Comparison of ENCODE assay signal across 1 cellular context in the genomic region with DNA sequence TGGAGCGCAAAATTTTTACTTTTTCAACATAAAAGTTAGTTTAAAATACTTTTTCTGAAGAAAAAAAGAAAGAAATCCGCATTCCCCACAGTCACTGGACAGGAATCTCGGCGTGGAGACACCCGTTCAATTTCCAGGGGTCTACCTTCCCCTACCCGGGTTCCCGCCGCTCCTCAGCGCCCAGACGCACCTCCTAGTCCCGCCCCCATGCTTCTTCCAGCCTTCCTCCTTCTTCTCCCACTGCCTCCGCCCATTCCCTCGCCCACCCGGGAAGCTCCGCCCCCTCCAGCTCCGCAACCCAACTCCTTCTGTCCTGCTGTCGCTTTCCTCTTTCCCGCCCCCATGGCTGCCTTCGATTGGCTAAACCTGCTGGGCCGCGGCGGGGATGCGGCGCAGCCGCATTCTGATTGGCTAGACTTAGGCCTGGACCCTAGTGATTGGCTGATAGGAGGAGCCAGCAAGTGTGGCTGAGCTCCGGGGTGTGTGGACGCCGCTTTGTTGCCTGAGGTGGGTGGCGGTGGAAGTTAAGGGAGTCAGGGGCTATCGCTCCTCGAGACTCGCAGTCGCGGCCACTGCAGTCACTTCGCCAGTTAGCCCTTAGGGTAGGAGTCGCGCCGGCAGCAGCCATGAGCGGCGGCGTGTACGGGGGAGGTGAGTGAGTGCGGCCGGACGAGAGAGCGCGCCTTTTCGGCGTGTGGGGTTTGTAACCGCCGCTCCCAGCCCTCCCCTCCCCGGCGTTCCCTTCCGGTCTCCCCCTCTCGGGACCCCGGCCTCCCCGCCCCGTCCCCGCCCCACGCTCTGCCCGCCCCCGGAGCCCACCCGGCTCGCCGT.
TF ChIP-seq lines count a peak whose summit lies in the region.

A gene (plus strand): TSS at position 460 of the 831 bp plus-strand sequence. CDS start 167 bp downstream, at position 627.

TF ChIP-seq in K562, 482 proteins besides CTCF, POLR2A, EP300 and RAD21 (continued from another document and continues in another):
- TF ChIP-seq, protein P1, sequence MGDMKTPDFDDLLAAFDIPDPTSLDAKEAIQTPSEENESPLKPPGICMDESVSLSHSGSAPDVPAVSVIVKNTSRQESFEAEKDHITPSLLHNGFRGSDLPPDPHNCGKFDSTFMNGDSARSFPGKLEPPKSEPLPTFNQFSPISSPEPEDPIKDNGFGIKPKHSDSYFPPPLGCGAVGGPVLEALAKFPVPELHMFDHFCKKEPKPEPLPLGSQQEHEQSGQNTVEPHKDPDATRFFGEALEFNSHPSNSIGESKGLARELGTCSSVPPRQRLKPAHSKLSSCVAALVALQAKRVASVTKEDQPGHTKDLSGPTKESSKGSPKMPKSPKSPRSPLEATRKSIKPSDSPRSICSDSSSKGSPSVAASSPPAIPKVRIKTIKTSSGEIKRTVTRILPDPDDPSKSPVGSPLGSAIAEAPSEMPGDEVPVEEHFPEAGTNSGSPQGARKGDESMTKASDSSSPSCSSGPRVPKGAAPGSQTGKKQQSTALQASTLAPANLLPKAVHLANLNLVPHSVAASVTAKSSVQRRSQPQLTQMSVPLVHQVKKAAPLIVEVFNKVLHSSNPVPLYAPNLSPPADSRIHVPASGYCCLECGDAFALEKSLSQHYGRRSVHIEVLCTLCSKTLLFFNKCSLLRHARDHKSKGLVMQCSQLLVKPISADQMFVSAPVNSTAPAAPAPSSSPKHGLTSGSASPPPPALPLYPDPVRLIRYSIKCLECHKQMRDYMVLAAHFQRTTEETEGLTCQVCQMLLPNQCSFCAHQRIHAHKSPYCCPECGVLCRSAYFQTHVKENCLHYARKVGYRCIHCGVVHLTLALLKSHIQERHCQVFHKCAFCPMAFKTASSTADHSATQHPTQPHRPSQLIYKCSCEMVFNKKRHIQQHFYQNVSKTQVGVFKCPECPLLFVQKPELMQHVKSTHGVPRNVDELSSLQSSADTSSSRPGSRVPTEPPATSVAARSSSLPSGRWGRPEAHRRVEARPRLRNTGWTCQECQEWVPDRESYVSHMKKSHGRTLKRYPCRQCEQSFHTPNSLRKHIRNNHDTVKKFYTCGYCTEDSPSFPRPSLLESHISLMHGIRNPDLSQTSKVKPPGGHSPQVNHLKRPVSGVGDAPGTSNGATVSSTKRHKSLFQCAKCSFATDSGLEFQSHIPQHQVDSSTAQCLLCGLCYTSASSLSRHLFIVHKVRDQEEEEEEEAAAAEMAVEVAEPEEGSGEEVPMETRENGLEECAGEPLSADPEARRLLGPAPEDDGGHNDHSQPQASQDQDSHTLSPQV (IDR thresholded peaks at IDR 0.05) = no peak
- TF ChIP-seq MYBL2 (IDR thresholded peaks at IDR 0.05; ENCODE audit: low read depth) = peak; percentile 73
- no peak for TF ChIP-seq MYBL2 (CRISPR knock-in tag; IDR thresholded peaks at IDR 0.05; ENCODE audit: borderline replicate concordance)
- TF ChIP-seq, protein P2, sequence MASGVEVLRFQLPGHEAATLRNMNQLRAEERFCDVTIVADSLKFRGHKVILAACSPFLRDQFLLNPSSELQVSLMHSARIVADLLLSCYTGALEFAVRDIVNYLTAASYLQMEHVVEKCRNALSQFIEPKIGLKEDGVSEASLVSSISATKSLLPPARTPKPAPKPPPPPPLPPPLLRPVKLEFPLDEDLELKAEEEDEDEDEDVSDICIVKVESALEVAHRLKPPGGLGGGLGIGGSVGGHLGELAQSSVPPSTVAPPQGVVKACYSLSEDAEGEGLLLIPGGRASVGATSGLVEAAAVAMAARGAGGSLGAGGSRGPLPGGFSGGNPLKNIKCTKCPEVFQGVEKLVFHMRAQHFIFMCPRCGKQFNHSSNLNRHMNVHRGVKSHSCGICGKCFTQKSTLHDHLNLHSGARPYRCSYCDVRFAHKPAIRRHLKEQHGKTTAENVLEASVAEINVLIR (CRISPR knock-in tag; IDR thresholded peaks at IDR 0.05) = peak; percentile 56
- TF ChIP-seq, protein P3, sequence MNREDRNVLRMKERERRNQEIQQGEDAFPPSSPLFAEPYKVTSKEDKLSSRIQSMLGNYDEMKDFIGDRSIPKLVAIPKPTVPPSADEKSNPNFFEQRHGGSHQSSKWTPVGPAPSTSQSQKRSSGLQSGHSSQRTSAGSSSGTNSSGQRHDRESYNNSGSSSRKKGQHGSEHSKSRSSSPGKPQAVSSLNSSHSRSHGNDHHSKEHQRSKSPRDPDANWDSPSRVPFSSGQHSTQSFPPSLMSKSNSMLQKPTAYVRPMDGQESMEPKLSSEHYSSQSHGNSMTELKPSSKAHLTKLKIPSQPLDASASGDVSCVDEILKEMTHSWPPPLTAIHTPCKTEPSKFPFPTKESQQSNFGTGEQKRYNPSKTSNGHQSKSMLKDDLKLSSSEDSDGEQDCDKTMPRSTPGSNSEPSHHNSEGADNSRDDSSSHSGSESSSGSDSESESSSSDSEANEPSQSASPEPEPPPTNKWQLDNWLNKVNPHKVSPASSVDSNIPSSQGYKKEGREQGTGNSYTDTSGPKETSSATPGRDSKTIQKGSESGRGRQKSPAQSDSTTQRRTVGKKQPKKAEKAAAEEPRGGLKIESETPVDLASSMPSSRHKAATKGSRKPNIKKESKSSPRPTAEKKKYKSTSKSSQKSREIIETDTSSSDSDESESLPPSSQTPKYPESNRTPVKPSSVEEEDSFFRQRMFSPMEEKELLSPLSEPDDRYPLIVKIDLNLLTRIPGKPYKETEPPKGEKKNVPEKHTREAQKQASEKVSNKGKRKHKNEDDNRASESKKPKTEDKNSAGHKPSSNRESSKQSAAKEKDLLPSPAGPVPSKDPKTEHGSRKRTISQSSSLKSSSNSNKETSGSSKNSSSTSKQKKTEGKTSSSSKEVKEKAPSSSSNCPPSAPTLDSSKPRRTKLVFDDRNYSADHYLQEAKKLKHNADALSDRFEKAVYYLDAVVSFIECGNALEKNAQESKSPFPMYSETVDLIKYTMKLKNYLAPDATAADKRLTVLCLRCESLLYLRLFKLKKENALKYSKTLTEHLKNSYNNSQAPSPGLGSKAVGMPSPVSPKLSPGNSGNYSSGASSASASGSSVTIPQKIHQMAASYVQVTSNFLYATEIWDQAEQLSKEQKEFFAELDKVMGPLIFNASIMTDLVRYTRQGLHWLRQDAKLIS (CRISPR knock-in tag; IDR thresholded peaks at IDR 0.05) = no peak
- TF ChIP-seq NFYB (IDR thresholded peaks at IDR 0.05; ENCODE audit: extremely low read depth, insufficient read length) = peak; percentile 89
- no peak for TF ChIP-seq PTTG1 (tag; IDR thresholded peaks at IDR 0.05; ENCODE audit: low read depth)
- TF ChIP-seq NFRKB (IDR thresholded peaks at IDR 0.05; ENCODE audit: low read depth) = peak; percentile 80
- TF ChIP-seq SMAD1 (IDR thresholded peaks at IDR 0.05; ENCODE audit: low read depth, low read length, partially characterized antibody) = peak; percentile 33
- peak; percentile 74 for TF ChIP-seq PHF20 (IDR thresholded peaks at IDR 0.05; ENCODE audit: partially characterized antibody)
- TF ChIP-seq, protein P4, sequence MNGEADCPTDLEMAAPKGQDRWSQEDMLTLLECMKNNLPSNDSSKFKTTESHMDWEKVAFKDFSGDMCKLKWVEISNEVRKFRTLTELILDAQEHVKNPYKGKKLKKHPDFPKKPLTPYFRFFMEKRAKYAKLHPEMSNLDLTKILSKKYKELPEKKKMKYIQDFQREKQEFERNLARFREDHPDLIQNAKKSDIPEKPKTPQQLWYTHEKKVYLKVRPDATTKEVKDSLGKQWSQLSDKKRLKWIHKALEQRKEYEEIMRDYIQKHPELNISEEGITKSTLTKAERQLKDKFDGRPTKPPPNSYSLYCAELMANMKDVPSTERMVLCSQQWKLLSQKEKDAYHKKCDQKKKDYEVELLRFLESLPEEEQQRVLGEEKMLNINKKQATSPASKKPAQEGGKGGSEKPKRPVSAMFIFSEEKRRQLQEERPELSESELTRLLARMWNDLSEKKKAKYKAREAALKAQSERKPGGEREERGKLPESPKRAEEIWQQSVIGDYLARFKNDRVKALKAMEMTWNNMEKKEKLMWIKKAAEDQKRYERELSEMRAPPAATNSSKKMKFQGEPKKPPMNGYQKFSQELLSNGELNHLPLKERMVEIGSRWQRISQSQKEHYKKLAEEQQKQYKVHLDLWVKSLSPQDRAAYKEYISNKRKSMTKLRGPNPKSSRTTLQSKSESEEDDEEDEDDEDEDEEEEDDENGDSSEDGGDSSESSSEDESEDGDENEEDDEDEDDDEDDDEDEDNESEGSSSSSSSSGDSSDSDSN (IDR thresholded peaks at IDR 0.05; ENCODE audit: borderline replicate concordance in 1 of 2, low read depth in 2 of 2, low read length in 2 of 2) = 0 out of 4 replicates have a peak, but pooled peaks of 1 of the 2 experiments have one; percentile 26
- TF ChIP-seq NRF1 (conservative IDR thresholded peaks at IDR 0.05 in 1 of 2, IDR thresholded peaks at IDR 0.05 in 1 of 2) = peak; percentile 68 to 77
- peak; percentile 40; the same call in 1 of the 2 replicates for TF ChIP-seq OTX1 (CRISPR knock-in tag; IDR thresholded peaks at IDR 0.05)
- TF ChIP-seq PRPF4 (IDR thresholded peaks at IDR 0.05; ENCODE audit: insufficient read depth, low read depth, low read length, poor library complexity, severe bottlenecking) = no peak
- peak; percentile 70 for TF ChIP-seq CBX1 (IDR thresholded peaks at IDR 0.05; ENCODE audit: low read depth)
- TF ChIP-seq SAP30 (IDR thresholded peaks at IDR 0.05; ENCODE audit: borderline replicate concordance, insufficient read depth, low read depth, low read length, poor library complexity, severe bottlenecking) = peak; percentile 58
- TF ChIP-seq ZBTB7A (IDR thresholded peaks at IDR 0.05; ENCODE audit: borderline replicate concordance, control insufficient read depth, low read depth, low read length) = peak; percentile 86; the same call in 1 of the 2 replicates
- TF ChIP-seq, protein P5, sequence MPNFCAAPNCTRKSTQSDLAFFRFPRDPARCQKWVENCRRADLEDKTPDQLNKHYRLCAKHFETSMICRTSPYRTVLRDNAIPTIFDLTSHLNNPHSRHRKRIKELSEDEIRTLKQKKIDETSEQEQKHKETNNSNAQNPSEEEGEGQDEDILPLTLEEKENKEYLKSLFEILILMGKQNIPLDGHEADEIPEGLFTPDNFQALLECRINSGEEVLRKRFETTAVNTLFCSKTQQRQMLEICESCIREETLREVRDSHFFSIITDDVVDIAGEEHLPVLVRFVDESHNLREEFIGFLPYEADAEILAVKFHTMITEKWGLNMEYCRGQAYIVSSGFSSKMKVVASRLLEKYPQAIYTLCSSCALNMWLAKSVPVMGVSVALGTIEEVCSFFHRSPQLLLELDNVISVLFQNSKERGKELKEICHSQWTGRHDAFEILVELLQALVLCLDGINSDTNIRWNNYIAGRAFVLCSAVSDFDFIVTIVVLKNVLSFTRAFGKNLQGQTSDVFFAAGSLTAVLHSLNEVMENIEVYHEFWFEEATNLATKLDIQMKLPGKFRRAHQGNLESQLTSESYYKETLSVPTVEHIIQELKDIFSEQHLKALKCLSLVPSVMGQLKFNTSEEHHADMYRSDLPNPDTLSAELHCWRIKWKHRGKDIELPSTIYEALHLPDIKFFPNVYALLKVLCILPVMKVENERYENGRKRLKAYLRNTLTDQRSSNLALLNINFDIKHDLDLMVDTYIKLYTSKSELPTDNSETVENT (CRISPR knock-in tag; IDR thresholded peaks at IDR 0.05) = peak; percentile 73
- TF ChIP-seq, protein P6, sequence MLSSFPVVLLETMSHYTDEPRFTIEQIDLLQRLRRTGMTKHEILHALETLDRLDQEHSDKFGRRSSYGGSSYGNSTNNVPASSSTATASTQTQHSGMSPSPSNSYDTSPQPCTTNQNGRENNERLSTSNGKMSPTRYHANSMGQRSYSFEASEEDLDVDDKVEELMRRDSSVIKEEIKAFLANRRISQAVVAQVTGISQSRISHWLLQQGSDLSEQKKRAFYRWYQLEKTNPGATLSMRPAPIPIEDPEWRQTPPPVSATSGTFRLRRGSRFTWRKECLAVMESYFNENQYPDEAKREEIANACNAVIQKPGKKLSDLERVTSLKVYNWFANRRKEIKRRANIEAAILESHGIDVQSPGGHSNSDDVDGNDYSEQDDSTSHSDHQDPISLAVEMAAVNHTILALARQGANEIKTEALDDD (IDR thresholded peaks at IDR 0.05) = no peak
- TF ChIP-seq ATF1 (CRISPR knock-in tag; IDR thresholded peaks at IDR 0.05) = no peak
- TF ChIP-seq ATF1 (tag; IDR thresholded peaks at IDR 0.05) = peak; percentile 92
- no peak for TF ChIP-seq ZZZ3 (IDR thresholded peaks at IDR 0.05)
- 0 out of 2 replicates have a peak, but pooled peaks have one; percentile 26 for TF ChIP-seq TCF7 (IDR thresholded peaks at IDR 0.05; ENCODE audit: borderline replicate concordance)
- TF ChIP-seq, protein P7, sequence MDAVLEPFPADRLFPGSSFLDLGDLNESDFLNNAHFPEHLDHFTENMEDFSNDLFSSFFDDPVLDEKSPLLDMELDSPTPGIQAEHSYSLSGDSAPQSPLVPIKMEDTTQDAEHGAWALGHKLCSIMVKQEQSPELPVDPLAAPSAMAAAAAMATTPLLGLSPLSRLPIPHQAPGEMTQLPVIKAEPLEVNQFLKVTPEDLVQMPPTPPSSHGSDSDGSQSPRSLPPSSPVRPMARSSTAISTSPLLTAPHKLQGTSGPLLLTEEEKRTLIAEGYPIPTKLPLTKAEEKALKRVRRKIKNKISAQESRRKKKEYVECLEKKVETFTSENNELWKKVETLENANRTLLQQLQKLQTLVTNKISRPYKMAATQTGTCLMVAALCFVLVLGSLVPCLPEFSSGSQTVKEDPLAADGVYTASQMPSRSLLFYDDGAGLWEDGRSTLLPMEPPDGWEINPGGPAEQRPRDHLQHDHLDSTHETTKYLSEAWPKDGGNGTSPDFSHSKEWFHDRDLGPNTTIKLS (IDR thresholded peaks at IDR 0.05; ENCODE audit: borderline replicate concordance, low read depth) = peak; percentile 71; the same call in 1 of the 2 replicates
- TF ChIP-seq, protein P8, sequence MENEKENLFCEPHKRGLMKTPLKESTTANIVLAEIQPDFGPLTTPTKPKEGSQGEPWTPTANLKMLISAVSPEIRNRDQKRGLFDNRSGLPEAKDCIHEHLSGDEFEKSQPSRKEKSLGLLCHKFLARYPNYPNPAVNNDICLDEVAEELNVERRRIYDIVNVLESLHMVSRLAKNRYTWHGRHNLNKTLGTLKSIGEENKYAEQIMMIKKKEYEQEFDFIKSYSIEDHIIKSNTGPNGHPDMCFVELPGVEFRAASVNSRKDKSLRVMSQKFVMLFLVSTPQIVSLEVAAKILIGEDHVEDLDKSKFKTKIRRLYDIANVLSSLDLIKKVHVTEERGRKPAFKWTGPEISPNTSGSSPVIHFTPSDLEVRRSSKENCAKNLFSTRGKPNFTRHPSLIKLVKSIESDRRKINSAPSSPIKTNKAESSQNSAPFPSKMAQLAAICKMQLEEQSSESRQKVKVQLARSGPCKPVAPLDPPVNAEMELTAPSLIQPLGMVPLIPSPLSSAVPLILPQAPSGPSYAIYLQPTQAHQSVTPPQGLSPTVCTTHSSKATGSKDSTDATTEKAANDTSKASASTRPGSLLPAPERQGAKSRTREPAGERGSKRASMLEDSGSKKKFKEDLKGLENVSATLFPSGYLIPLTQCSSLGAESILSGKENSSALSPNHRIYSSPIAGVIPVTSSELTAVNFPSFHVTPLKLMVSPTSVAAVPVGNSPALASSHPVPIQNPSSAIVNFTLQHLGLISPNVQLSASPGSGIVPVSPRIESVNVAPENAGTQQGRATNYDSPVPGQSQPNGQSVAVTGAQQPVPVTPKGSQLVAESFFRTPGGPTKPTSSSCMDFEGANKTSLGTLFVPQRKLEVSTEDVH (IDR thresholded peaks at IDR 0.05; ENCODE audit: low read depth, partially characterized antibody) = peak; percentile 57
- TF ChIP-seq MYC (IDR thresholded peaks at IDR 0.05; ENCODE audit: low read depth, low read length) = peak; percentile 85
- no peak for TF ChIP-seq MYC (CRISPR knock-in tag; IDR thresholded peaks at IDR 0.05; ENCODE audit: borderline replicate concordance, low read depth)
- TF ChIP-seq SIN3B (IDR thresholded peaks at IDR 0.05; ENCODE audit: low read depth) = peak; percentile 77; the same call in 1 of the 2 replicates
- TF ChIP-seq, protein P9, sequence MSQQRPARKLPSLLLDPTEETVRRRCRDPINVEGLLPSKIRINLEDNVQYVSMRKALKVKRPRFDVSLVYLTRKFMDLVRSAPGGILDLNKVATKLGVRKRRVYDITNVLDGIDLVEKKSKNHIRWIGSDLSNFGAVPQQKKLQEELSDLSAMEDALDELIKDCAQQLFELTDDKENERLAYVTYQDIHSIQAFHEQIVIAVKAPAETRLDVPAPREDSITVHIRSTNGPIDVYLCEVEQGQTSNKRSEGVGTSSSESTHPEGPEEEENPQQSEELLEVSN (IDR thresholded peaks at IDR 0.05; ENCODE audit: borderline replicate concordance in 1 of 2, extremely low read depth in 1 of 2, insufficient read depth in 1 of 2, insufficient read length in 1 of 2, low read depth in 1 of 2, low read length in 1 of 2, poor library complexity in 1 of 2, severe bottlenecking in 1 of 2) = peak in 1 of 2 experiments; percentile 6
